Comparison of ENCODE assay signal across 26 cellular contexts in the genomic region with DNA sequence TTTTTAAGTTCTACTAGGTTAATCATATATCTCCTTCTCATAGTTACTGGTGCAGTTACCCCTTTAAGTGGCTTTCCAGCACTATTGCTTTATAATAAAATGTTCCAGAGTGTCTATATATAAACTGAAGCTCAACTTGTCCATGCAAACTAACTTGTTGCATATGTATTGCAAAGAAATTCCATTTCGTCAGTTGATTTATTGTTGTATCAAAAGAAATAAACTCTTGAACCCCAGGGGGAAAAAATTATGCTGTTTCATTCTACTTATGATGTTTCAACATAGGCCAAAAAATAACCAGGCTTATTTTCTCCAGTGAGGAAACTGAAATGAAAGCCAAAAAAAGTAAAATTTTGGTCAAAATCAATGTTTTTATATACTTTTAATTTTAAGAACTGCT.
"Had no signal": no experiment of that assay in that cellular context is flagged by ENCODE, and none has a peak within 500 bp of the region (broad histone marks: within the 10 kb centered on the region; RNA-seq: fewer than 3 reads in every experiment).

No MANE protein-coding gene starts in this region.

- H3K36me3 ChIP-seq: left lung, lower lobe of right lung, neural progenitor cell, neutrophil, right atrium auricular region, right lobe of liver, thyroid gland, upper lobe of right lung had no signal

- H3K27ac ChIP-seq: left lung, lower lobe of right lung, neural progenitor cell, neutrophil, parathyroid adenoma, right atrium auricular region, right lobe of liver, testis, thyroid gland, upper lobe of right lung had no signal

- ATAC-seq: left colon; left lung; lower lobe of right lung; naive thymus-derived CD8-positive, alpha-beta T cell; right lobe of liver; stimulated activated memory B cell treated with anti-CD40 and anti-IgM and Interleukin-4, amounts not matched to agents 10 μg/mL and 1 μg/mL and 100 μg/mL, for 72 hours; stimulated activated naive CD8-positive, alpha-beta T cell treated with anti-CD3 and anti-CD28 coated beads, Interleukin-15, amount 100 ng/mL, for 72 hours; upper lobe of right lung had no signal

- H3K4me3 ChIP-seq: left lung, lower lobe of right lung, neural progenitor cell, right atrium auricular region, right lobe of liver, smooth muscle cell, testis, thyroid gland, upper lobe of right lung had no signal

- H3K9ac ChIP-seq: neural progenitor cell, parathyroid adenoma had no signal

- DNase-seq: hippocampal formation; kidney; left colon; left lung; lower lobe of right lung; mammary epithelial cell; mesenchymal stem cell; naive thymus-derived CD8-positive, alpha-beta T cell; occipital lobe; right lobe of liver; stimulated activated CD4-positive, alpha-beta T cell treated with anti-CD3 and anti-CD28 coated beads, Interleukin-1b, Interleukin-23, amount 100 ng/mL, for 48 hours; stimulated activated CD4-positive, alpha-beta T cell treated with anti-CD3 and anti-CD28 coated beads, Interleukin-2, amount 100 ng/mL, for 48 hours; stimulated activated CD4-positive, alpha-beta T cell treated with anti-CD3 and anti-CD28 coated beads, Interleukin-4, amount 100 ng/mL, for 4 hours; stimulated activated CD8-positive, alpha-beta memory T cell treated with anti-CD3 and anti-CD28 coated beads, Interleukin-4, amount 100 ng/mL, for 48 hours; stimulated activated naive CD4-positive, alpha-beta T cell treated with Interleukin-2 at 50 U/mL for 16 hours; stimulated activated naive CD8-positive, alpha-beta T cell treated with anti-CD3 and anti-CD28 coated beads, Interleukin-15, amount 100 ng/mL, for 72 hours; testis; thyroid gland; trophoblast cell; upper lobe of right lung had no signal

- H3K9me3 ChIP-seq: left lung, lower lobe of right lung, neutrophil, right atrium auricular region, right lobe of liver, testis, thyroid gland, upper lobe of right lung had no signal
